In the genomic region with DNA sequence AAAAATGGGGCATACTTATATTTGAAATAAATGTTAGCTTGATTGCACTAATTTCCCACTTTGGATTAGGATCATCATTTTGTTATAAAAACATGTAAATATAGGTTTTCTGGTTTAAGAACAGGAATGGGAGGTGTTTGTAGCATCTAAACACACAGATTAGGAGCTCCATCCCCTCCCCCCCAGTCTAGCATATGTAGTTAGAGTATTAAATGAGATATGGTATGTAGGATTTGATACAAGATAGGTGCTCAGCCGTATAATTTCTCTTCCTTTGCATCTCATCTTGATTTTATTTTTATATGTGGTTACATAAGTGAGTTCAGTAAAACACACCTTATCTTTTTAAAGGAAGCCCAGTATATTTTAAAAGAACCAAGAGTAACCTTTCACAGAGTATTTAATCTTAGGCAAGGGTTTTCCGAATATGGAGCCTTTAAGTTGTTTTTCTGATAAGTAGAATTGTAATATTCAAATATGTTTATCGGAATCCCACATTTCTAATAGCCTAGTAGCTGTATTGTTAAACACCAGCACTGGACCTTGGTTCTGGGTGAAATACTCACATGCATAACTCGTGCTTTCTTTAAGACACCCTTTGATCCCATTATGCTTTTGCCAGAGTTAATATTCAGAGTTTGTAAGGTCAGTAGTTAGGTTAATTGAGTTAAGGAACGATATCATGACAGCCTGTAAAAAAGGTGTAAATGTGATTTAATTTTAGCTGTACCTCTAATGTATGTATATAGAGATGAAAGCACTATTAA, we compare ENCODE assay signal across 9 cellular contexts. TPM values are rescaled to one million over a fixed set of nuclear protein-coding genes. Genes with fewer than 3 reads are reported as not detected.
DNase-seq lines count a peak whose midpoint lies in the region; ATAC-seq and TF ChIP-seq lines count a peak whose summit lies in the region.
"Had no signal": no experiment of that assay in that cellular context is flagged by ENCODE, and none has a peak within 500 bp of the region (broad histone marks: within the 10 kb centered on the region; RNA-seq: fewer than 3 reads in every experiment).

No MANE protein-coding gene starts in this region.

- H3K9me3 ChIP-seq in iPS-18a (ENCODE audit: control insufficient read depth, low read depth, low read length): no peaks in the 10 kb centered on the region
- no peaks in the 10 kb centered on the region for H3K9me3 ChIP-seq in stomach
- H3K9me3 ChIP-seq: mucosa of descending colon had no signal

- H3K27me3 Mint-ChIP-seq in activated T-cell treated with anti-CD3 and anti-CD28 coated beads, Interleukin-2, amount 50 U/mL, for 72 hours (ENCODE audit: low read depth): no peaks in the 10 kb centered on the region
- H3K27me3 Mint-ChIP-seq in WTC11 (ENCODE audit: low read depth): no peaks in the 10 kb centered on the region

- H3K9ac ChIP-seq in iPS-18a (ENCODE audit: low read length): peak overlapping the region; percentile 96

- H3K27me3 ChIP-seq in iPS-18a (ENCODE audit: control insufficient read depth, insufficient read depth, low read length) (no peaks in the 10 kb centered on the region), stomach (no peaks in the 10 kb centered on the region)

- CTCF ChIA-PET in WTC11 (lab: Charles Lee): interaction anchor here (0.9 kb wide), 1 partner anchor 288 kb away, joined by 4 read pairs; the partner anchor contains the start of gene PXYLP1

- ATAC-seq in activated T-cell treated with anti-CD3 and anti-CD28 coated beads, Interleukin-2, amount 50 U/mL, for 72 hours (replicated peaks in 1 of 2): no peak
- ATAC-seq in WTC11: no peak
- ATAC-seq in GM21390 (IDR thresholded peaks at IDR 0.05; ENCODE audit: unreplicated experiment): no peak
- ATAC-seq: mucosa of descending colon had no signal

- peaks cover 48% of the 10 kb centered on the region for H3K4me1 Mint-ChIP-seq in activated T-cell treated with anti-CD3 and anti-CD28 coated beads, Interleukin-2, amount 50 U/mL, for 72 hours (ENCODE audit: low read depth)
- H3K4me1 Mint-ChIP-seq in WTC11: peaks cover 46% of the 10 kb centered on the region

- TF ChIP-seq EP300 in stomach (IDR thresholded peaks at IDR 0.05): no peak

- H3K36me3 Mint-ChIP-seq in activated T-cell treated with anti-CD3 and anti-CD28 coated beads, Interleukin-2, amount 50 U/mL, for 72 hours (ENCODE audit: insufficient read depth in 2 of 2): peaks cover 3 to 14% of the 10 kb centered on the region in 2 donors
- H3K36me3 Mint-ChIP-seq in WTC11: peaks cover 5% of the 10 kb centered on the region; the same call in 1 of the 2 replicates

- TF ChIP-seq CTCF in WTC11 (IDR thresholded peaks at IDR 0.05) (no peak), stomach (IDR thresholded peaks at IDR 0.05) (no peak)

- H3K9me3 Mint-ChIP-seq in activated T-cell treated with anti-CD3 and anti-CD28 coated beads, Interleukin-2, amount 50 U/mL, for 72 hours: peaks cover 0 to 2% of the 10 kb centered on the region in 2 donors
- H3K9me3 Mint-ChIP-seq in WTC11: no peaks in the 10 kb centered on the region

- in situ Hi-C loops in KBM-7 (cut with MboI; ENCODE audit: low pct_unique_long_range_greater_than_20kb, low sequenced_read_pairs): no loop called here

- TF ChIP-seq POLR2A in stomach (IDR thresholded peaks at IDR 0.05): no peak

- H3K4me3 Mint-ChIP-seq in activated T-cell treated with anti-CD3 and anti-CD28 coated beads, Interleukin-2, amount 50 U/mL, for 72 hours: peak overlapping the region; percentile 93 to 98
- peak overlapping the region; percentile 94 for H3K4me3 Mint-ChIP-seq in WTC11

- no peak overlapping the region for H3K27ac ChIP-seq in iPS-18a (ENCODE audit: low read length)
- H3K27ac ChIP-seq in stomach: peak overlapping the region in 3 of 5 donors; percentile 98 to 99 (median 99)

- intact Hi-C loops in stomach (cut with DNase I; ENCODE audit: low total_unique reads): no loop called here

- POLR2A ChIA-PET in WTC11 (lab: Charles Lee): interaction anchor here (0.5 to 0.6 kb wide), 2 partner anchors 9 to 13 kb away, joined by 3 to 6 read pairs; no protein-coding TSS in a partner anchor

- 29 to 50% (median 39%) methylated on average over 5 of the region's 5 CpGs for WGBS in stomach, 5 donors

- peak overlapping the region; percentile 59 for H3K27ac Mint-ChIP-seq in activated T-cell treated with anti-CD3 and anti-CD28 coated beads, Interleukin-2, amount 50 U/mL, for 72 hours
- H3K27ac Mint-ChIP-seq in WTC11: peak overlapping the region; percentile 61; the same call in 1 of the 2 replicates

- DNase-seq in activated T-cell treated with anti-CD3 and anti-CD28 coated beads, Interleukin-2, amount 50 U/mL, for 72 hours: no peak
- DNase-seq in activated T-cell treated with anti-CD3 and anti-CD28 coated beads, Interleukin-2, amount 50 U/mL, for 48 hours: no peak
- DNase-seq in WTC11 (ENCODE audit: low spot score) (no peak), stomach (no peak), KBM-7 (no peak), COLO668 (lab: John Stamatoyannopoulos, UW; ENCODE audit: unreplicated experiment) (no peak)

- H3K4me1 ChIP-seq in iPS-18a (ENCODE audit: control insufficient read depth, low read depth, low read length) (peaks cover 14% of the 10 kb centered on the region), stomach (peaks cover 17 to 63% (median 44%) of the 10 kb centered on the region in 4 donors)

- peak overlapping the region; percentile 99 for H3K4me3 ChIP-seq in iPS-18a (ENCODE audit: low read length)
- H3K4me3 ChIP-seq in stomach: peak overlapping the region; percentile 79 to 95 (median 84)
- H3K4me3 ChIP-seq: mucosa of descending colon had no signal

- peaks cover 3% of the 10 kb centered on the region for H3K36me3 ChIP-seq in iPS-18a (ENCODE audit: control insufficient read depth, low read depth, low read length)
- H3K36me3 ChIP-seq in stomach: no peaks in the 10 kb centered on the region

TF ChIP-seq in WTC11, 78 proteins besides CTCF, POLR2A, EP300 and RAD21:
- no peak for TF ChIP-seq SMAD3 (CRISPR knock-in tag; IDR thresholded peaks at IDR 0.05; ENCODE audit: borderline replicate concordance)
- TF ChIP-seq, protein P1, sequence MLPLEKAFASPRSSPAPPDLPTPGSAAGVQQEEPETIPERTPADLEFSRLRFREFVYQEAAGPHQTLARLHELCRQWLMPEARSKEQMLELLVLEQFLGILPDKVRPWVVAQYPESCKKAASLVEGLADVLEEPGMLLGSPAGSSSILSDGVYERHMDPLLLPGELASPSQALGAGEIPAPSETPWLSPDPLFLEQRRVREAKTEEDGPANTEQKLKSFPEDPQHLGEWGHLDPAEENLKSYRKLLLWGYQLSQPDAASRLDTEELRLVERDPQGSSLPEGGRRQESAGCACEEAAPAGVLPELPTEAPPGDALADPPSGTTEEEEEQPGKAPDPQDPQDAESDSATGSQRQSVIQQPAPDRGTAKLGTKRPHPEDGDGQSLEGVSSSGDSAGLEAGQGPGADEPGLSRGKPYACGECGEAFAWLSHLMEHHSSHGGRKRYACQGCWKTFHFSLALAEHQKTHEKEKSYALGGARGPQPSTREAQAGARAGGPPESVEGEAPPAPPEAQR (CRISPR knock-in tag; IDR thresholded peaks at IDR 0.05): no peak
- TF ChIP-seq, protein P2, sequence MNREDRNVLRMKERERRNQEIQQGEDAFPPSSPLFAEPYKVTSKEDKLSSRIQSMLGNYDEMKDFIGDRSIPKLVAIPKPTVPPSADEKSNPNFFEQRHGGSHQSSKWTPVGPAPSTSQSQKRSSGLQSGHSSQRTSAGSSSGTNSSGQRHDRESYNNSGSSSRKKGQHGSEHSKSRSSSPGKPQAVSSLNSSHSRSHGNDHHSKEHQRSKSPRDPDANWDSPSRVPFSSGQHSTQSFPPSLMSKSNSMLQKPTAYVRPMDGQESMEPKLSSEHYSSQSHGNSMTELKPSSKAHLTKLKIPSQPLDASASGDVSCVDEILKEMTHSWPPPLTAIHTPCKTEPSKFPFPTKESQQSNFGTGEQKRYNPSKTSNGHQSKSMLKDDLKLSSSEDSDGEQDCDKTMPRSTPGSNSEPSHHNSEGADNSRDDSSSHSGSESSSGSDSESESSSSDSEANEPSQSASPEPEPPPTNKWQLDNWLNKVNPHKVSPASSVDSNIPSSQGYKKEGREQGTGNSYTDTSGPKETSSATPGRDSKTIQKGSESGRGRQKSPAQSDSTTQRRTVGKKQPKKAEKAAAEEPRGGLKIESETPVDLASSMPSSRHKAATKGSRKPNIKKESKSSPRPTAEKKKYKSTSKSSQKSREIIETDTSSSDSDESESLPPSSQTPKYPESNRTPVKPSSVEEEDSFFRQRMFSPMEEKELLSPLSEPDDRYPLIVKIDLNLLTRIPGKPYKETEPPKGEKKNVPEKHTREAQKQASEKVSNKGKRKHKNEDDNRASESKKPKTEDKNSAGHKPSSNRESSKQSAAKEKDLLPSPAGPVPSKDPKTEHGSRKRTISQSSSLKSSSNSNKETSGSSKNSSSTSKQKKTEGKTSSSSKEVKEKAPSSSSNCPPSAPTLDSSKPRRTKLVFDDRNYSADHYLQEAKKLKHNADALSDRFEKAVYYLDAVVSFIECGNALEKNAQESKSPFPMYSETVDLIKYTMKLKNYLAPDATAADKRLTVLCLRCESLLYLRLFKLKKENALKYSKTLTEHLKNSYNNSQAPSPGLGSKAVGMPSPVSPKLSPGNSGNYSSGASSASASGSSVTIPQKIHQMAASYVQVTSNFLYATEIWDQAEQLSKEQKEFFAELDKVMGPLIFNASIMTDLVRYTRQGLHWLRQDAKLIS (CRISPR knock-in tag; IDR thresholded peaks at IDR 0.05; ENCODE audit: borderline replicate concordance): no peak

RNA-seq across cellular contexts. Expression of gene SLC25A36, which starts 2.3 kb away (rescaled TPM):
- 10 to 100 TPM; 67.5 to 83.6 TPM for total RNA-seq in activated T-cell treated with anti-CD3 and anti-CD28 coated beads, Interleukin-2, amount 50 U/mL, for 72 hours
- total RNA-seq in WTC11 (2021) (78.4 to 83.6 TPM (median 83.0 TPM) in 3 replicates), stomach (100 to 1,000 TPM in 3 of 5 donors, 10 to 100 TPM in 2; 54.7 to 275 (median 133) TPM)
- 10 to 100 TPM; 13.1 to 29.6 (median 18.3) TPM for polyA plus RNA-seq in stomach
